8 cellular contexts compared by ENCODE assay signal in genomic region chr12:64670856-64671639, GRCh38.
DNase-seq lines count a peak whose midpoint lies in the region; ATAC-seq and TF ChIP-seq lines count a peak whose summit lies in the region.

No MANE protein-coding gene starts in this region.

- H3K27me3 ChIP-seq in esophagus (ENCODE audit: control insufficient read depth in 1 of 2, insufficient read depth in 2 of 2, low read length in 2 of 2): no peaks in the 10 kb centered on the region

- intact Hi-C loops in posterior vena cava (cut with DNase I): loop anchor here in 1 of 2 donors (10.0 kb wide), 1 partner anchor 56 kb away; the partner anchor contains the start of gene RASSF3

- H3K4me1 Mint-ChIP-seq in osteocyte (ENCODE audit: unreplicated experiment): peaks cover 80% of the 10 kb centered on the region

- no peaks in the 10 kb centered on the region for H3K9me3 Mint-ChIP-seq in osteocyte (ENCODE audit: unreplicated experiment)

- H3K27ac ChIP-seq in esophagus (ENCODE audit: low read depth in 2 of 2, low read length in 1 of 2): peak overlapping the region; percentile 59 to 72

- H3K4me3 ChIP-seq in esophagus (ENCODE audit: low read depth in 1 of 2, low read length in 2 of 2): no peak overlapping the region

- ATAC-seq in GM21529 (IDR thresholded peaks at IDR 0.05; ENCODE audit: unreplicated experiment) (no peak), GM19351 (IDR thresholded peaks at IDR 0.05; ENCODE audit: unreplicated experiment) (no peak)

- H3K9me3 ChIP-seq in esophagus (ENCODE audit: control insufficient read depth in 2 of 2, insufficient read depth in 1 of 2, low read depth in 1 of 2, low read length in 1 of 2): no peaks in the 10 kb centered on the region

- H3K27me3 Mint-ChIP-seq in osteocyte (ENCODE audit: unreplicated experiment): no peaks in the 10 kb centered on the region

- H3K4me1 ChIP-seq in esophagus (ENCODE audit: control insufficient read depth in 2 of 2, insufficient read depth in 2 of 2, low read length in 1 of 2): peaks cover 10 to 13% of the 10 kb centered on the region in 2 donors

- DNase-seq in GM03348 (ENCODE audit: low spot score) (peak; percentile 40), SW 1271 (lab: John Stamatoyannopoulos, UW) (peak; percentile 22 to 47), osteocyte (ENCODE audit: extremely low spot score, unreplicated experiment) (no peak), posterior vena cava (ENCODE audit: low spot score) (no peak), NCI-H1092 treated with DMSO at 0.1 percent for 48 hours (lab: John Stamatoyannopoulos, UW) (no peak)

- no peak overlapping the region for H3K4me3 Mint-ChIP-seq in osteocyte (ENCODE audit: unreplicated experiment)

- 60 to 66% methylated on average over 10 of the region's 10 CpGs for WGBS in esophagus, 2 donors

- H3K36me3 Mint-ChIP-seq in osteocyte (ENCODE audit: unreplicated experiment): no peaks in the 10 kb centered on the region

- peak overlapping the region; percentile 57 for H3K27ac Mint-ChIP-seq in osteocyte (ENCODE audit: unreplicated experiment)

- TF ChIP-seq CTCF in osteocyte (IDR thresholded peaks at IDR 0.05): no peak

- no peaks in the 10 kb centered on the region for H3K36me3 ChIP-seq in esophagus (ENCODE audit: control insufficient read depth in 2 of 2, insufficient read depth in 2 of 2, low read length in 1 of 2)

Comparison
In these comparisons a context has a peak if more than half of its experiments do, and no peak if none do; other contexts are left out.
1. DNase-seq: peak in GM03348 (single experiment) and SW 1271 (2 of 2); none in osteocyte (single experiment), posterior vena cava (single experiment) and NCI-H1092 treated with DMSO at 0.1 percent for 48 hours (single experiment).